Comparison of ENCODE assay signal across 8 cellular contexts in genomic region chr9:132769895-132770774, GRCh38.
DNase-seq lines count a peak whose midpoint lies in the region; TF ChIP-seq lines count a peak whose summit lies in the region.

No MANE protein-coding gene starts in this region.

- WGBS in esophagus squamous epithelium, 2 donors, result 6 to 22% methylated on average over 19 to 38 of the region's 54 CpGs

- H3K27me3 ChIP-seq in HAP-1 (ENCODE audit: low read depth) (no peaks in the 10 kb centered on the region), esophagus squamous epithelium (no peaks in the 10 kb centered on the region), muscle layer of duodenum (ENCODE audit: low read depth, low read length) (no peaks in the 10 kb centered on the region)

- H3K9me3 ChIP-seq in HAP-1 (0 out of 2 replicates have a peak, but pooled peaks cover 2% of the 10 kb centered on the region), esophagus squamous epithelium (no peaks in the 10 kb centered on the region), muscle layer of duodenum (ENCODE audit: control insufficient read depth in 1 of 2, low read length in 2 of 2) (no peaks in the 10 kb centered on the region)

- H3K4me1 ChIP-seq in HAP-1 (no peaks in the 10 kb centered on the region), esophagus squamous epithelium (peaks cover 2 to 21% (median 11%) of the 10 kb centered on the region in 3 donors), muscle layer of duodenum (ENCODE audit: control insufficient read depth in 1 of 2, insufficient read depth in 2 of 2, low read length in 2 of 2) (peaks cover 0 to 15% of the 10 kb centered on the region in 2 donors)

- DNase-seq in GDM1 (lab: John Stamatoyannopoulos, UW), result peak; percentile 66
- peak in 1 of 2 experiments; percentile 47 for DNase-seq in HAP-1 (ENCODE audit: low spot score in 2 of 2)
- DNase-seq in NCI-H774 (lab: John Stamatoyannopoulos, UW), result peak; percentile 33
- peak; percentile 52 for DNase-seq in activated T-cell treated with anti-CD3 and anti-CD28 coated beads for 4 hours
- DNase-seq in esophagus squamous epithelium (lab: John Stamatoyannopoulos, UW), result no peak
- DNase-seq in stimulated activated CD8-positive, alpha-beta memory T cell treated with anti-CD3 and anti-CD28 coated beads, Interleukin-7, amount 100 ng/mL, for 4 hours (ENCODE audit: low read depth in 2 of 2), result peak; percentile 55 to 67
- DNase-seq in H4 (ENCODE audit: low spot score), result no peak

- TF ChIP-seq CTCF in esophagus squamous epithelium (IDR thresholded peaks at IDR 0.05), result no peak

- intact Hi-C loops in esophagus squamous epithelium (cut with DNase I), result no loop called here

- no peaks in the 10 kb centered on the region for H3K36me3 ChIP-seq in HAP-1 (replicated peaks)
- H3K36me3 ChIP-seq in esophagus squamous epithelium, result no peaks in the 10 kb centered on the region
- no peaks in the 10 kb centered on the region for H3K36me3 ChIP-seq in muscle layer of duodenum (ENCODE audit: control insufficient read depth in 1 of 2, insufficient read depth in 2 of 2, low read length in 2 of 2)

- H3K27ac ChIP-seq in esophagus squamous epithelium, result peak overlapping the region; percentile 79 to 88 (median 80)
- H3K27ac ChIP-seq in muscle layer of duodenum (ENCODE audit: low read length), result peak overlapping the region; percentile 95

- TF ChIP-seq POLR2A in esophagus squamous epithelium (IDR thresholded peaks at IDR 0.05), result peak in 1 of 4 donors; percentile 51

- H3K4me3 ChIP-seq in HAP-1 (peak overlapping the region; percentile 31), esophagus squamous epithelium (peak overlapping the region; percentile 72 to 87 (median 80)), muscle layer of duodenum (ENCODE audit: low read depth in 1 of 2, low read length in 2 of 2) (peak overlapping the region; percentile 94 to 96)

- in situ Hi-C loops in HAP-1 (cut with MboI; ENCODE audit: low sequenced_read_pairs), result no loop called here

Comparison
In these comparisons a context has a peak if more than half of its experiments do, and no peak if none do; other contexts are left out.
1. DNase-seq: peak in GDM1 (single experiment), NCI-H774 (single experiment), activated T-cell treated with anti-CD3 and anti-CD28 coated beads for 4 hours (single experiment) and stimulated activated CD8-positive, alpha-beta memory T cell treated with anti-CD3 and anti-CD28 coated beads, Interleukin-7, amount 100 ng/mL, for 4 hours (2 of 2); none in esophagus squamous epithelium (single experiment) and H4 (single experiment).
2. H3K4me3 ChIP-seq: peak in every context shown above with its lines; median percentile 95 in muscle layer of duodenum; 80 in esophagus squamous epithelium; 31 in HAP-1.